In the genomic region with DNA sequence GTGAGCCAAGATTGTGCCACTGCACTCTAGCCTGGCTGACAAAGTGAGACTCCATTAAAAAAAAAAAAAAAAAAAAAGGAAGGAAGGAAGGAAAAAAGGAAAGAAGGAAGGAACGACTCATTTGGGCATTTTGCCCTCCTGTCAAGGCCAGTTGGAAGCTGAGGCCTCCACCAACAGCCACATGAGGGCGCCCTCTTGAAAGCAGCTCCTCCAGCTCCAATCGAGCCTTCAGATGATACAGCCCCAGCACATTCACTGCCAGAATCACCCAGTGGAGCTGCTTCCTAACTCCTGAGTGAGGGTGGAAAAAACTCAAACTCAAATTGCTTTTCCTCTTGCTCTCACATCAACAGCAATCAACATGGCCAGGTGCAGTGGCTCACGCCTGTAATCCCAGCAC, we compare ENCODE assay signal across 11 cellular contexts. TPM values are rescaled to one million over a fixed set of nuclear protein-coding genes. Genes with fewer than 3 reads are reported as not detected.
DNase-seq lines count a peak whose midpoint lies in the region; ATAC-seq, FAIRE-seq and TF ChIP-seq lines count a peak whose summit lies in the region.
"Had no signal": no experiment of that assay in that cellular context is flagged by ENCODE, and none has a peak within 500 bp of the region (broad histone marks: within the 10 kb centered on the region; RNA-seq: fewer than 3 reads in every experiment).

No MANE protein-coding gene starts in this region.

- no peak overlapping the region for H3K4me3 ChIP-seq in GM06990 (replicated peaks; ENCODE audit: low read depth, low read length)
- H3K4me3 ChIP-seq in keratinocyte (ENCODE audit: control insufficient read depth in 2 of 3, extremely low read depth in 1 of 3, insufficient read depth in 2 of 3, low read depth in 1 of 3, low read length in 3 of 3): no peak overlapping the region
- H3K4me3 ChIP-seq: spleen had no signal

- in situ Hi-C loops in SK-MEL-5 (cut with HindIII; ENCODE audit: low pct_unique_long_range_greater_than_20kb, low sequenced_read_pairs): no loop called here

- H3K27me3 ChIP-seq in GM06990 (replicated peaks; ENCODE audit: control insufficient read depth, insufficient read depth, low read length): no peaks in the 10 kb centered on the region
- H3K27me3 ChIP-seq in keratinocyte (ENCODE audit: control insufficient read depth, extremely low read depth, insufficient read depth, low read length): no peaks in the 10 kb centered on the region
- H3K27me3 ChIP-seq: spleen had no signal

- POLR2A ChIA-PET in HEK293T (lab: Yijun Ruan, JAX): no interaction called here

- H2AFZ ChIP-seq in keratinocyte (ENCODE audit: control insufficient read depth, low read length): no peak overlapping the region

- H3K9ac ChIP-seq in keratinocyte (ENCODE audit: control insufficient read depth, extremely low read depth, insufficient read depth, low read length): no peak overlapping the region

- no peak for ATAC-seq in GM19455 (IDR thresholded peaks at IDR 0.05; ENCODE audit: unreplicated experiment)
- ATAC-seq in GM19452 (IDR thresholded peaks at IDR 0.05; ENCODE audit: unreplicated experiment): no peak

- dilution Hi-C loops in keratinocyte (cut with MboI; ENCODE audit: extremely low pct_ligation_motif_present, low sequenced_read_pairs): no loop called here

- H3K79me2 ChIP-seq in keratinocyte (ENCODE audit: control insufficient read depth, insufficient read depth, low read length): no peaks in the 10 kb centered on the region

- no peak for FAIRE-seq in keratinocyte (lab: Jason Lieb, UNC)

- H4K20me1 ChIP-seq in keratinocyte (ENCODE audit: control insufficient read depth, extremely low read depth, insufficient read depth, low read length): no peaks in the 10 kb centered on the region

- no peak overlapping the region for H3K4me2 ChIP-seq in keratinocyte (ENCODE audit: control insufficient read depth, extremely low read depth, insufficient read depth, low read depth, low read length)

- no peaks in the 10 kb centered on the region for H3K9me1 ChIP-seq in keratinocyte (ENCODE audit: control insufficient read depth, extremely low read depth, insufficient read depth, low read length)

- peaks cover 2% of the 10 kb centered on the region for H3K36me3 ChIP-seq in GM06990 (ENCODE audit: control insufficient read depth, insufficient read depth, low read length)
- H3K36me3 ChIP-seq in keratinocyte (ENCODE audit: control insufficient read depth in 2 of 2, extremely low read depth in 1 of 2, insufficient read depth in 2 of 2, low read length in 2 of 2): no peaks in the 10 kb centered on the region

- peak; percentile 25 for TF ChIP-seq CTCF in GM06990 (IDR thresholded peaks at IDR 0.05; ENCODE audit: insufficient read depth, low read length, poor library complexity, severe bottlenecking)
- TF ChIP-seq CTCF in keratinocyte (optimal IDR thresholded peaks at IDR 0.05 in 1 of 3, IDR thresholded peaks at IDR 0.05 in 1 of 3, conservative IDR thresholded peaks at IDR 0.05 in 1 of 3; ENCODE audit: extremely low read depth in 1 of 3, insufficient read depth in 2 of 3, low read length in 3 of 3): peak in 2 of 3 experiments; percentile 19 to 25

- H3K4me1 ChIP-seq in keratinocyte (ENCODE audit: control insufficient read depth, extremely low read depth, insufficient read depth, low read length): no peaks in the 10 kb centered on the region

- DNase-seq in GM06990 (ENCODE audit: extremely low read depth, insufficient read length): no peak
- no peak for DNase-seq in HEK293T (ENCODE audit: extremely low spot score)
- peak; percentile 32 for DNase-seq in SK-MEL-5 (ENCODE audit: low read depth, low spot score)
- DNase-seq in keratinocyte (ENCODE audit: low read depth, low spot score): no peak
- no peak for DNase-seq in occipital lobe (lab: John Stamatoyannopoulos, UW)
- DNase-seq: activated naive CD8-positive, alpha-beta T cell treated with anti-CD3 and anti-CD28 coated beads, Interleukin-2, amount 10 ng/mL, durations not matched to agents 7 days and 5 days; NCI-H146; spleen had no signal

- no peaks in the 10 kb centered on the region for H3K9me3 ChIP-seq in keratinocyte (ENCODE audit: control insufficient read depth, low read depth, low read length)

- H3K27ac ChIP-seq in keratinocyte (ENCODE audit: control insufficient read depth, insufficient read depth, low read length): no peak overlapping the region
- H3K27ac ChIP-seq: spleen, VCaP had no signal

- CTCF ChIA-PET in HEK293T (lab: Yijun Ruan, JAX): interaction anchor here (0.6 to 1.3 kb wide), 2 partner anchors 9 to 13 kb away, joined by 3 to 4 read pairs; no protein-coding TSS in a partner anchor

TF ChIP-seq in HEK293T, 16 proteins besides CTCF, POLR2A, EP300 and RAD21:
- TF ChIP-seq ZNF384 (IDR thresholded peaks at IDR 0.05): peak; percentile 19; the same call in 1 of the 2 replicates
- no peak for TF ChIP-seq HDGF (IDR thresholded peaks at IDR 0.05; ENCODE audit: borderline replicate concordance)

RNA-seq across cellular contexts. Expression of a gene that starts 40.9 kb away (rescaled TPM):
- 3.2 and 3.5 TPM in 2 replicates for total RNA-seq in SK-MEL-5 (2014; rRNA removed; shearing (Covaris generic))
- 16.5 and 19.5 TPM in 2 replicates for polyA plus RNA-seq in SK-MEL-5 (2015; cell fraction: cytosol; rRNA removed)
- 7.8 and 7.9 TPM in 2 replicates for polyA plus RNA-seq in SK-MEL-5 (2015; cell fraction: nucleus; rRNA removed)
- 0.01 to 0.11 TPM (median 0.06 TPM) in 3 replicates for polyA plus RNA-seq in keratinocyte
- polyA plus RNA-seq in keratinocyte (2011; ENCODE audit: low read depth): 0.40 TPM
- polyA plus RNA-seq in keratinocyte (2011; cell fraction: cytosol; rRNA removed): 0.02 and 0.06 TPM in 2 replicates
- polyA plus RNA-seq in keratinocyte (2011; cell fraction: nucleus; rRNA removed): 0.09 and 0.10 TPM in 2 replicates
- 0.04 and 0.07 TPM in 2 replicates for polyA plus RNA-seq in keratinocyte (2012; ENCODE audit: low replicate concordance)
- 0.03 TPM in 1 of 3 replicates, not detected in the others for polyA minus RNA-seq in keratinocyte
- not detected for polyA minus RNA-seq in keratinocyte (2011; cell fraction: cytosol; rRNA and poly(A)+ RNA removed)
- polyA minus RNA-seq in keratinocyte (2011; cell fraction: nucleus; rRNA and poly(A)+ RNA removed): not detected in 2 replicates
- 4.2 TPM for total RNA-seq in occipital lobe

RNA-seq across cellular contexts. Expression of a gene that starts 59.6 kb away (rescaled TPM):
- total RNA-seq in SK-MEL-5 (2014; rRNA removed; shearing (Covaris generic)): 7.2 and 7.3 TPM in 2 replicates
- 25.3 and 38.3 TPM in 2 replicates for polyA plus RNA-seq in SK-MEL-5 (2015; cell fraction: cytosol; rRNA removed)
- 14.2 and 14.4 TPM in 2 replicates for polyA plus RNA-seq in SK-MEL-5 (2015; cell fraction: nucleus; rRNA removed)
- polyA plus RNA-seq in keratinocyte: 0.10 to 2.2 TPM (median 0.34 TPM) in 3 replicates
- 0.42 TPM for polyA plus RNA-seq in keratinocyte (2011; ENCODE audit: low read depth)
- 0.44 and 0.91 TPM in 2 replicates for polyA plus RNA-seq in keratinocyte (2011; cell fraction: cytosol; rRNA removed)
- 0.73 and 0.96 TPM in 2 replicates for polyA plus RNA-seq in keratinocyte (2011; cell fraction: nucleus; rRNA removed)
- polyA plus RNA-seq in keratinocyte (2012; ENCODE audit: low replicate concordance): 0.62 and 1.3 TPM in 2 replicates
- 0.13 to 1.4 TPM (median 0.20 TPM) in 3 replicates for polyA minus RNA-seq in keratinocyte
- polyA minus RNA-seq in keratinocyte (2011; cell fraction: cytosol; rRNA and poly(A)+ RNA removed): 1.2 TPM
- polyA minus RNA-seq in keratinocyte (2011; cell fraction: nucleus; rRNA and poly(A)+ RNA removed): 0.74 and 0.78 TPM in 2 replicates
- 23.1 TPM for total RNA-seq in occipital lobe
- total RNA-seq: activated naive CD8-positive, alpha-beta T cell treated with anti-CD3 and anti-CD28 coated beads, Interleukin-2, amount 10 ng/mL, durations not matched to agents 7 days and 5 days had no signal
